8 cellular contexts compared by ENCODE assay signal in genomic region chr3:42443819-42444436, GRCh38. TPM values are rescaled to one million over a fixed set of nuclear protein-coding genes. Genes with fewer than 3 reads are reported as not detected.
DNase-seq lines count a peak whose midpoint lies in the region; ATAC-seq, FAIRE-seq and TF ChIP-seq lines count a peak whose summit lies in the region.

No MANE protein-coding gene starts in this region.

- no peaks in the 10 kb centered on the region for H3K79me2 ChIP-seq in mammary epithelial cell (ENCODE audit: insufficient read depth, low read length)
- H3K79me2 ChIP-seq in keratinocyte (ENCODE audit: control insufficient read depth, insufficient read depth, low read length) = no peaks in the 10 kb centered on the region

- TF ChIP-seq CTCF in GM12875 (IDR thresholded peaks at IDR 0.05; ENCODE audit: borderline replicate concordance, insufficient read depth, low read depth, low read length) (peak; percentile 95), activated B cell treated with CpG ODN at 0.5 μM for 24 hours (IDR thresholded peaks at IDR 0.05) (peak; percentile 54), mammary epithelial cell (conservative IDR thresholded peaks at IDR 0.05 in 1 of 2, IDR thresholded peaks at IDR 0.05 in 1 of 2; ENCODE audit: extremely low read depth in 1 of 2, insufficient read depth in 1 of 2, low read depth in 1 of 2, low read length in 2 of 2) (peak; percentile 99), keratinocyte (optimal IDR thresholded peaks at IDR 0.05 in 1 of 3, IDR thresholded peaks at IDR 0.05 in 1 of 3, conservative IDR thresholded peaks at IDR 0.05 in 1 of 3; ENCODE audit: extremely low read depth in 1 of 3, insufficient read depth in 2 of 3, low read length in 3 of 3) (peak; percentile 96 to 99 (median 97))

- in situ Hi-C loops in mammary epithelial cell (cut with MboI; ENCODE audit: low sequenced_read_pairs in 2 of 2) = loop anchor here (5.0 to 25.0 kb wide), 2 partner anchors 197 to 557 kb away; no protein-coding TSS in a partner anchor

- no peaks in the 10 kb centered on the region for H3K9me1 ChIP-seq in keratinocyte (ENCODE audit: control insufficient read depth, extremely low read depth, insufficient read depth, low read length)

- no peaks in the 10 kb centered on the region for H3K9me3 ChIP-seq in mammary epithelial cell (replicated peaks; ENCODE audit: insufficient read depth, low read length)
- H3K9me3 ChIP-seq in keratinocyte (ENCODE audit: control insufficient read depth, low read depth, low read length) = no peaks in the 10 kb centered on the region

- intact Hi-C loops in activated B cell treated with CpG ODN at 0.5 μM for 24 hours (cut with micrococcal nuclease) (loop anchor here (1.0 to 5.0 kb wide), 5 partner anchors 98 to 1862 kb away; no protein-coding TSS in a partner anchor), mammary epithelial cell (cut with micrococcal nuclease) (loop anchor here (1.0 to 2.0 kb wide), 6 partner anchors 97 to 550 kb away; no protein-coding TSS in a partner anchor)

- H3K9ac ChIP-seq in mammary epithelial cell (ENCODE audit: insufficient read depth, low read length) = no peak overlapping the region
- no peak overlapping the region for H3K9ac ChIP-seq in keratinocyte (ENCODE audit: control insufficient read depth, extremely low read depth, insufficient read depth, low read length)

- no peaks in the 10 kb centered on the region for H3K4me1 Mint-ChIP-seq in activated B cell treated with CpG ODN at 0.5 μM for 24 hours

- no peak overlapping the region for H2AFZ ChIP-seq in mammary epithelial cell (ENCODE audit: low read depth, low read length)
- no peak overlapping the region for H2AFZ ChIP-seq in keratinocyte (ENCODE audit: control insufficient read depth, low read length)

- H3K9me3 Mint-ChIP-seq in activated B cell treated with CpG ODN at 0.5 μM for 24 hours = no peaks in the 10 kb centered on the region

- CTCF ChIA-PET in activated B cell treated with CpG ODN at 0.5 μM for 24 hours (lab: Charles Lee) = interaction anchor here (0.6 to 2.4 kb wide), 17 partner anchors 8 to 1865 kb away, joined by 3 to 40 read pairs (median 4); partner anchors contain the start of gene VIPR1
- CTCF ChIA-PET in mammary epithelial cell (lab: Charles Lee; ENCODE audit: low non-redundant PET) = interaction anchor here (0.6 to 1.6 kb wide), 5 partner anchors 93 to 214 kb away, joined by 3 to 19 read pairs (median 4); no protein-coding TSS in a partner anchor

- H3K4me3 Mint-ChIP-seq in activated B cell treated with CpG ODN at 0.5 μM for 24 hours = no peak overlapping the region

- no peaks in the 10 kb centered on the region for H3K36me3 ChIP-seq in mammary epithelial cell (ENCODE audit: insufficient read depth, low read length)
- no peaks in the 10 kb centered on the region for H3K36me3 ChIP-seq in keratinocyte (ENCODE audit: control insufficient read depth in 2 of 2, extremely low read depth in 1 of 2, insufficient read depth in 2 of 2, low read length in 2 of 2)

- H3K27me3 ChIP-seq in mammary epithelial cell (ENCODE audit: insufficient read depth, low read length) (no peaks in the 10 kb centered on the region), keratinocyte (ENCODE audit: control insufficient read depth, extremely low read depth, insufficient read depth, low read length) (peaks cover 4% of the 10 kb centered on the region)

- WGBS in mammary epithelial cell (ENCODE audit: low coverage, missing lambda C conversion rate) = 16% methylated on average over 9 of the region's 9 CpGs

- H4K20me1 ChIP-seq in mammary epithelial cell (ENCODE audit: insufficient read depth, low read length) (no peaks in the 10 kb centered on the region), keratinocyte (ENCODE audit: control insufficient read depth, extremely low read depth, insufficient read depth, low read length) (no peaks in the 10 kb centered on the region)

- BruUV-seq in mammary epithelial cell (replicated peaks; lab: Mats Ljungman, UMichigan) = no TSS peak

- H3K27ac ChIP-seq in mammary epithelial cell (ENCODE audit: insufficient read depth, low read depth, low read length) = no peak overlapping the region
- H3K27ac ChIP-seq in keratinocyte (ENCODE audit: control insufficient read depth, insufficient read depth, low read length) = no peak overlapping the region

- no peak overlapping the region for H3K4me2 ChIP-seq in mammary epithelial cell (ENCODE audit: insufficient read depth, low read depth, low read length)
- H3K4me2 ChIP-seq in keratinocyte (ENCODE audit: control insufficient read depth, extremely low read depth, insufficient read depth, low read depth, low read length) = no peak overlapping the region

- POLR2A ChIA-PET in activated B cell treated with CpG ODN at 0.5 μM for 24 hours (lab: Charles Lee) = no interaction called here

- DNase-seq in NCI-H2227 treated with DMSO at 0.1 percent for 48 hours (lab: John Stamatoyannopoulos, UW) = peak; percentile 62
- DNase-seq in activated B cell treated with CpG ODN at 0.5 μM for 24 hours = peak; percentile 64
- peak; percentile 65 for DNase-seq in mammary epithelial cell
- peak; percentile 17 for DNase-seq in keratinocyte (ENCODE audit: low read depth, low spot score)
- DNase-seq in stimulated activated CD4-positive, alpha-beta T cell treated with anti-CD3 and anti-CD28 coated beads, Interleukin-1b, Interleukin-23, amount 100 ng/mL, for 24 hours (ENCODE audit: low read depth in 4 of 4, low spot score in 1 of 4) = peak; percentile 62 to 69 (median 67)

- dilution Hi-C loops in mammary epithelial cell (cut with HindIII; ENCODE audit: low sequenced_read_pairs) (loop anchor here (5.0 to 25.0 kb wide), 4 partner anchors 43 to 332 kb away; partner anchors contain the start of gene CCK), keratinocyte (cut with MboI; ENCODE audit: extremely low pct_ligation_motif_present, low sequenced_read_pairs) (loop anchor here (25.0 kb wide), 1 partner anchor 182 kb away; the partner anchor contains the start of gene CCK)

- H3K27ac Mint-ChIP-seq in activated B cell treated with CpG ODN at 0.5 μM for 24 hours = no peak overlapping the region

- peaks cover 12% of the 10 kb centered on the region for H3K27me3 Mint-ChIP-seq in activated B cell treated with CpG ODN at 0.5 μM for 24 hours

- no peaks in the 10 kb centered on the region for H3K4me1 ChIP-seq in mammary epithelial cell (ENCODE audit: insufficient read depth, low read length)
- H3K4me1 ChIP-seq in keratinocyte (ENCODE audit: control insufficient read depth, extremely low read depth, insufficient read depth, low read length) = no peaks in the 10 kb centered on the region

- no peak overlapping the region for H3K4me3 ChIP-seq in GM12875 (ENCODE audit: low read depth, low read length)
- H3K4me3 ChIP-seq in mammary epithelial cell (replicated peaks in 1 of 3; ENCODE audit: insufficient read depth in 1 of 3, low read depth in 2 of 3, low read length in 3 of 3) = no peak overlapping the region
- H3K4me3 ChIP-seq in keratinocyte (ENCODE audit: control insufficient read depth in 2 of 3, extremely low read depth in 1 of 3, insufficient read depth in 2 of 3, low read depth in 1 of 3, low read length in 3 of 3) = no peak overlapping the region

- peak; percentile 78 for FAIRE-seq in keratinocyte (lab: Jason Lieb, UNC)

- peak; percentile 65 for ATAC-seq in HG02943 (IDR thresholded peaks at IDR 0.05; ENCODE audit: low read depth, unreplicated experiment)
- peak; percentile 79 for ATAC-seq in activated B cell treated with CpG ODN at 0.5 μM for 24 hours (ENCODE audit: low read depth)
- no peak for ATAC-seq in HG02852 (IDR thresholded peaks at IDR 0.05; ENCODE audit: unreplicated experiment)

- no peaks in the 10 kb centered on the region for H3K36me3 Mint-ChIP-seq in activated B cell treated with CpG ODN at 0.5 μM for 24 hours (ENCODE audit: low read depth)

RNA-seq across cellular contexts. Expression of gene LYZL4, which starts 33.5 kb away (rescaled TPM):
- total RNA-seq in activated B cell treated with CpG ODN at 0.5 μM for 24 hours = not detected in 2 replicates
- not detected for total RNA-seq in mammary epithelial cell
- not detected for polyA plus RNA-seq in mammary epithelial cell
- not detected for polyA minus RNA-seq in mammary epithelial cell
- polyA plus RNA-seq in keratinocyte = not detected in 3 replicates
- not detected for polyA plus RNA-seq in keratinocyte (2011; ENCODE audit: low read depth)
- not detected in 2 replicates for polyA plus RNA-seq in keratinocyte (2011; cell fraction: cytosol; rRNA removed)
- polyA plus RNA-seq in keratinocyte (2011; cell fraction: nucleus; rRNA removed) = not detected in 2 replicates
- not detected in 2 replicates for polyA plus RNA-seq in keratinocyte (2012; ENCODE audit: low replicate concordance)
- not detected in 3 replicates for polyA minus RNA-seq in keratinocyte
- polyA minus RNA-seq in keratinocyte (2011; cell fraction: cytosol; rRNA and poly(A)+ RNA removed) = not detected
- polyA minus RNA-seq in keratinocyte (2011; cell fraction: nucleus; rRNA and poly(A)+ RNA removed) = not detected in 2 replicates

RNA-seq across cellular contexts. Expression of gene VIPR1, which starts 58.5 kb away (rescaled TPM):
- total RNA-seq in activated B cell treated with CpG ODN at 0.5 μM for 24 hours (3.2 and 3.6 TPM in 2 replicates), mammary epithelial cell (10 to 100 TPM in 1 of 2 donors, 1 to 10 TPM in 1; 4.7 to 21.3 TPM)
- polyA plus RNA-seq in mammary epithelial cell (0.77 TPM), keratinocyte (4.5 to 10.0 TPM (median 8.5 TPM) in 3 replicates)
- polyA minus RNA-seq in mammary epithelial cell (12.5 TPM), keratinocyte (8.1 to 27.4 TPM (median 13.3 TPM) in 3 replicates)
- polyA plus RNA-seq in keratinocyte (2011; ENCODE audit: low read depth) = 4.2 TPM
- 5.8 and 6.4 TPM in 2 replicates for polyA plus RNA-seq in keratinocyte (2011; cell fraction: cytosol; rRNA removed)
- polyA plus RNA-seq in keratinocyte (2011; cell fraction: nucleus; rRNA removed) = 34.3 and 50.3 TPM in 2 replicates
- 7.3 and 13.0 TPM in 2 replicates for polyA plus RNA-seq in keratinocyte (2012; ENCODE audit: low replicate concordance)
- polyA minus RNA-seq in keratinocyte (2011; cell fraction: cytosol; rRNA and poly(A)+ RNA removed) = 12.7 TPM
- polyA minus RNA-seq in keratinocyte (2011; cell fraction: nucleus; rRNA and poly(A)+ RNA removed) = 22.4 and 27.5 TPM in 2 replicates

Comparison
In these comparisons a context has a peak if more than half of its experiments do, and no peak if none do; other contexts are left out.
1. DNase-seq: peak in every context shown above with its lines; median percentile 67 in stimulated activated CD4-positive, alpha-beta T cell treated with anti-CD3 and anti-CD28 coated beads, Interleukin-1b, Interleukin-23, amount 100 ng/mL, for 24 hours; 65 in mammary epithelial cell; 64 in activated B cell treated with CpG ODN at 0.5 μM for 24 hours; 62 in NCI-H2227 treated with DMSO at 0.1 percent for 48 hours; 17 in keratinocyte.